8 cellular contexts compared by ENCODE assay signal in genomic region chr11:9688716-9689511, GRCh38. TPM values are rescaled to one million over a fixed set of nuclear protein-coding genes. Genes with fewer than 3 reads are reported as not detected.
A peak's percentile ranks its signal among the peaks of the same experiment; 100 is the strongest.
DNase-seq lines count a peak whose midpoint lies in the region; ATAC-seq and TF ChIP-seq lines count a peak whose summit lies in the region.

No MANE protein-coding gene starts in this region.

- H3K9me3 Mint-ChIP-seq in activated CD8-positive, alpha-beta memory T cell treated with anti-CD3 and anti-CD28 coated beads, Interleukin-2, amount 10 ng/mL, durations not matched to agents 7 days and 5 days (ENCODE audit: low read depth) = no peaks in the 10 kb centered on the region

- H3K9me3 ChIP-seq in uterus = no peaks in the 10 kb centered on the region

- peak; percentile 59 for DNase-seq in activated CD8-positive, alpha-beta memory T cell treated with anti-CD3 and anti-CD28 coated beads, Interleukin-2, amount 10 ng/mL, durations not matched to agents 7 days and 5 days
- no peak for DNase-seq in activated CD8-positive, alpha-beta memory T cell treated with anti-CD3 and anti-CD28 coated beads, Interleukin-2, amount 50 U/mL, for 48 hours
- DNase-seq in NCI-H226 = peak; percentile 55
- peak; percentile 82 to 94 for DNase-seq in cardiac fibroblast (ENCODE audit: low read depth in 2 of 2)
- DNase-seq in medulla oblongata (ENCODE audit: extremely low spot score) = peak; percentile 86
- DNase-seq in uterus = no peak
- no peak for DNase-seq in central memory CD4-positive, alpha-beta T cell

- TF ChIP-seq CTCF in cardiac fibroblast (IDR thresholded peaks at IDR 0.05; ENCODE audit: low read depth, low read length) = no peak
- no peak for TF ChIP-seq CTCF in uterus (IDR thresholded peaks at IDR 0.05)

- no peaks in the 10 kb centered on the region for H3K27me3 Mint-ChIP-seq in activated CD8-positive, alpha-beta memory T cell treated with anti-CD3 and anti-CD28 coated beads, Interleukin-2, amount 10 ng/mL, durations not matched to agents 7 days and 5 days

- ATAC-seq in activated CD8-positive, alpha-beta memory T cell treated with anti-CD3 and anti-CD28 coated beads, Interleukin-2, amount 10 ng/mL, durations not matched to agents 7 days and 5 days = peak; percentile 84
- ATAC-seq in HG02642 (IDR thresholded peaks at IDR 0.05; ENCODE audit: poor library complexity, unreplicated experiment) = peak; percentile 75

- peak in 1 of 2 donors; percentile 53 for TF ChIP-seq POLR2A in uterus (IDR thresholded peaks at IDR 0.05)

- H3K27ac ChIP-seq in uterus = peak overlapping the region; percentile 77 to 80

- peaks cover 0 to 19% of the 10 kb centered on the region in 2 donors for H3K4me1 ChIP-seq in uterus

- no peak overlapping the region for H3K4me3 Mint-ChIP-seq in activated CD8-positive, alpha-beta memory T cell treated with anti-CD3 and anti-CD28 coated beads, Interleukin-2, amount 10 ng/mL, durations not matched to agents 7 days and 5 days

- CTCF ChIA-PET in activated CD8-positive, alpha-beta memory T cell treated with anti-CD3 and anti-CD28 coated beads, Interleukin-2, amount 10 ng/mL, durations not matched to agents 7 days and 5 days (lab: Charles Lee) = interaction anchor here (1.2 kb wide), 1 partner anchor 9 kb away, joined by 3 read pairs; no protein-coding TSS in a partner anchor

- no peaks in the 10 kb centered on the region for H3K36me3 Mint-ChIP-seq in activated CD8-positive, alpha-beta memory T cell treated with anti-CD3 and anti-CD28 coated beads, Interleukin-2, amount 10 ng/mL, durations not matched to agents 7 days and 5 days

- intact Hi-C loops in uterus (cut with DNase I; ENCODE audit: low total_unique reads) = no loop called here

- peak overlapping the region in 1 of 2 donors; percentile 3 for H3K4me3 ChIP-seq in cardiac fibroblast (replicated peaks in 1 of 2; ENCODE audit: low read depth in 2 of 2, low read length in 2 of 2)
- H3K4me3 ChIP-seq in uterus = no peak overlapping the region

- no peaks in the 10 kb centered on the region for H3K27me3 ChIP-seq in uterus

- H3K27ac Mint-ChIP-seq in activated CD8-positive, alpha-beta memory T cell treated with anti-CD3 and anti-CD28 coated beads, Interleukin-2, amount 10 ng/mL, durations not matched to agents 7 days and 5 days = no peak overlapping the region

- no peaks in the 10 kb centered on the region for H3K36me3 ChIP-seq in uterus

- no peaks in the 10 kb centered on the region for H3K4me1 Mint-ChIP-seq in activated CD8-positive, alpha-beta memory T cell treated with anti-CD3 and anti-CD28 coated beads, Interleukin-2, amount 10 ng/mL, durations not matched to agents 7 days and 5 days

RNA-seq across cellular contexts. Expression of gene SWAP70, which starts 25.0 kb away (rescaled TPM):
- total RNA-seq in activated CD8-positive, alpha-beta memory T cell treated with anti-CD3 and anti-CD28 coated beads, Interleukin-2, amount 10 ng/mL, durations not matched to agents 7 days and 5 days = 10 to 100 TPM in 1 of 2 experiments, 1 to 10 TPM in 1; 7.9 to 10.1 TPM
- total RNA-seq in uterus = 10 to 100 TPM; 11.5 to 65.6 (median 41.5) TPM

Comparison
In these comparisons a context has a peak if more than half of its experiments do, and no peak if none do; other contexts are left out.
1. DNase-seq: peak in activated CD8-positive, alpha-beta memory T cell treated with anti-CD3 and anti-CD28 coated beads, Interleukin-2, amount 10 ng/mL, durations not matched to agents 7 days and 5 days (single experiment), NCI-H226 (single experiment), cardiac fibroblast (2 of 2) and medulla oblongata (single experiment); none in activated CD8-positive, alpha-beta memory T cell treated with anti-CD3 and anti-CD28 coated beads, Interleukin-2, amount 50 U/mL, for 48 hours (single experiment), uterus (0 of 2) and central memory CD4-positive, alpha-beta T cell (single experiment).